ENCODE assay signal across 17 cellular contexts in genomic region chr6:133917781-133918180, GRCh38. TPM values are rescaled to one million over a fixed set of nuclear protein-coding genes. Genes with fewer than 3 reads are reported as not detected.
DNase-seq lines count a peak whose midpoint lies in the region; ATAC-seq and TF ChIP-seq lines count a peak whose summit lies in the region.
"Had no signal": no experiment of that assay in that cellular context is flagged by ENCODE, and none has a peak within 500 bp of the region (broad histone marks: within the 10 kb centered on the region; RNA-seq: fewer than 3 reads in every experiment).

No MANE protein-coding gene starts in this region.

- H3K4me2 ChIP-seq in BLaER1, result peak overlapping the region; percentile 63
- H3K4me2 ChIP-seq: KMS-11 had no signal

- no peak overlapping the region for H3K4me3 ChIP-seq in BLaER1

- H3K9me3 Mint-ChIP-seq in nephron (peaks cover 10% of the 10 kb centered on the region), immature natural killer cell (no peaks in the 10 kb centered on the region), type B pancreatic cell (peaks cover 6% of the 10 kb centered on the region)
- H3K9me3 Mint-ChIP-seq: CD8-positive, alpha-beta T cell had no signal

- no peaks in the 10 kb centered on the region for H4K20me1 ChIP-seq in BLaER1

- no peaks in the 10 kb centered on the region for H3K36me3 Mint-ChIP-seq in nephron (ENCODE audit: low read depth)
- no peaks in the 10 kb centered on the region for H3K36me3 Mint-ChIP-seq in immature natural killer cell
- no peaks in the 10 kb centered on the region for H3K36me3 Mint-ChIP-seq in type B pancreatic cell
- H3K36me3 Mint-ChIP-seq: CD8-positive, alpha-beta T cell had no signal

- H3K9me3 ChIP-seq in BLaER1, result peaks cover 6% of the 10 kb centered on the region; the same call in 1 of the 2 replicates

- no peaks in the 10 kb centered on the region for H3K27me3 Mint-ChIP-seq in nephron (ENCODE audit: low read depth)
- peaks cover 3 to 7% (median 4%) of the 10 kb centered on the region in 3 donors for H3K27me3 Mint-ChIP-seq in immature natural killer cell (ENCODE audit: low read depth in 3 of 3)
- H3K27me3 Mint-ChIP-seq in type B pancreatic cell, result peaks cover 12% of the 10 kb centered on the region

- no peaks in the 10 kb centered on the region for H3K27me3 ChIP-seq in BLaER1

- no peaks in the 10 kb centered on the region for H3K36me3 ChIP-seq in BLaER1

- peak overlapping the region in 2 of 3 experiments; percentile 4 to 40 for H3K27ac Mint-ChIP-seq in nephron
- no peak overlapping the region for H3K27ac Mint-ChIP-seq in immature natural killer cell
- H3K27ac Mint-ChIP-seq in type B pancreatic cell, result no peak overlapping the region
- H3K27ac Mint-ChIP-seq: CD8-positive, alpha-beta T cell had no signal

- H3K4me1 ChIP-seq in BLaER1, result peaks cover 25% of the 10 kb centered on the region

- in situ Hi-C loops in SK-MEL-5 (cut with HindIII; ENCODE audit: low pct_unique_long_range_greater_than_20kb, low sequenced_read_pairs), result no loop called here

- ATAC-seq in HG02642 (IDR thresholded peaks at IDR 0.05; ENCODE audit: poor library complexity, unreplicated experiment), result no peak
- ATAC-seq: CD8-positive, alpha-beta T cell had no signal

- no peak overlapping the region for H3K9ac ChIP-seq in BLaER1
- H3K9ac ChIP-seq: KMS-11 had no signal

- TF ChIP-seq CTCF in nephron (IDR thresholded peaks at IDR 0.05; ENCODE audit: unreplicated experiment in 3 of 3) (no peak), type B pancreatic cell (conservative IDR thresholded peaks at IDR 0.05) (no peak)

- DNase-seq in COLO829 (ENCODE audit: low spot score) (peak; percentile 68), SK-MEL-5 (ENCODE audit: low read depth, low spot score) (peak; percentile 31), immature natural killer cell (no peak), type B pancreatic cell (ENCODE audit: extremely low spot score, unreplicated experiment) (no peak)
- DNase-seq in stimulated activated CD4-positive, alpha-beta T cell treated with anti-CD3 and anti-CD28 coated beads, Interleukin-4, amount 100 ng/mL, for 4 hours, result no peak
- DNase-seq: AML-193; CD8-positive, alpha-beta T cell; COR-L47; DMS 273 treated with DMSO at 0.1 percent for 48 hours; DMS53; DND-41; EL; HCEC 1CT had no signal

- peaks cover 6% of the 10 kb centered on the region for H3K4me1 Mint-ChIP-seq in nephron
- no peaks in the 10 kb centered on the region for H3K4me1 Mint-ChIP-seq in immature natural killer cell
- peaks cover 6% of the 10 kb centered on the region for H3K4me1 Mint-ChIP-seq in type B pancreatic cell (ENCODE audit: unreplicated experiment)

- no peak overlapping the region for H3K4me3 Mint-ChIP-seq in nephron
- H3K4me3 Mint-ChIP-seq in immature natural killer cell, result no peak overlapping the region
- no peak overlapping the region for H3K4me3 Mint-ChIP-seq in type B pancreatic cell
- H3K4me3 Mint-ChIP-seq: CD8-positive, alpha-beta T cell had no signal

- H3K27ac ChIP-seq in BLaER1, result no peak overlapping the region
- H3K27ac ChIP-seq: KMS-11 had no signal

RNA-seq across cellular contexts. Expression of gene TCF21, which starts 28.9 kb away (rescaled TPM):
- total RNA-seq in SK-MEL-5 (2014; rRNA removed; shearing (Covaris generic)), result 0.16 and 0.24 TPM in 2 replicates
- 0.06 and 0.10 TPM in 2 replicates for polyA plus RNA-seq in SK-MEL-5 (2015; cell fraction: cytosol; rRNA removed)
- polyA plus RNA-seq in SK-MEL-5 (2015; cell fraction: nucleus; rRNA removed), result 0.15 and 0.39 TPM in 2 replicates
- not detected for polyA plus RNA-seq in immature natural killer cell
- 0.36 and 1.3 TPM in 2 replicates for total RNA-seq in type B pancreatic cell (ENCODE audit: low replicate concordance)
- total RNA-seq: CD8-positive, alpha-beta T cell had no signal

RNA-seq across cellular contexts. Expression of gene TBPL1, which starts 35.2 kb away (rescaled TPM):
- 37.0 and 40.7 TPM in 2 replicates for total RNA-seq in SK-MEL-5 (2014; rRNA removed; shearing (Covaris generic))
- 14.0 and 18.8 TPM in 2 replicates for polyA plus RNA-seq in SK-MEL-5 (2015; cell fraction: cytosol; rRNA removed)
- polyA plus RNA-seq in SK-MEL-5 (2015; cell fraction: nucleus; rRNA removed), result 14.3 and 19.3 TPM in 2 replicates
- polyA plus RNA-seq in immature natural killer cell, result 10 to 100 TPM; 62.5 to 77.7 (median 67.1) TPM
- total RNA-seq in type B pancreatic cell (ENCODE audit: low replicate concordance), result 28.0 and 35.5 TPM in 2 replicates

Comparison
In these comparisons a context has a peak if more than half of its experiments do, and no peak if none do; other contexts are left out.
1. DNase-seq: peak in COLO829 (single experiment) and SK-MEL-5 (single experiment); none in immature natural killer cell (0 of 3), stimulated activated CD4-positive, alpha-beta T cell treated with anti-CD3 and anti-CD28 coated beads, Interleukin-4, amount 100 ng/mL, for 4 hours (0 of 2) and type B pancreatic cell (single experiment).
2. H3K27ac Mint-ChIP-seq: peak in nephron (2 of 3); none in immature natural killer cell (0 of 6) and type B pancreatic cell (single experiment).